2 cellular contexts compared by ENCODE assay signal in genomic region chr5:57692582-57693487, GRCh38.
A peak's percentile ranks its signal among the peaks of the same experiment; 100 is the strongest.
TF ChIP-seq lines count a peak whose summit lies in the region.

No MANE protein-coding gene starts in this region.

TF ChIP-seq in Ishikawa, 13 proteins besides CTCF, POLR2A, EP300 and RAD21 (continued from another document):
- peak; percentile 64 for TF ChIP-seq TEAD4 (IDR thresholded peaks at IDR 0.05)
- TF ChIP-seq, protein P1, sequence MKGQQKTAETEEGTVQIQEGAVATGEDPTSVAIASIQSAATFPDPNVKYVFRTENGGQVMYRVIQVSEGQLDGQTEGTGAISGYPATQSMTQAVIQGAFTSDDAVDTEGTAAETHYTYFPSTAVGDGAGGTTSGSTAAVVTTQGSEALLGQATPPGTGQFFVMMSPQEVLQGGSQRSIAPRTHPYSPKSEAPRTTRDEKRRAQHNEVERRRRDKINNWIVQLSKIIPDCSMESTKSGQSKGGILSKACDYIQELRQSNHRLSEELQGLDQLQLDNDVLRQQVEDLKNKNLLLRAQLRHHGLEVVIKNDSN (IDR thresholded peaks at IDR 0.05): no peak
- TF ChIP-seq TCF12 (IDR thresholded peaks at IDR 0.05; ENCODE audit: low read depth): peak; percentile 73
- no peak for TF ChIP-seq CREB1 (IDR thresholded peaks at IDR 0.05; ENCODE audit: low read depth)
- peak; percentile 81 for TF ChIP-seq YY1 (IDR thresholded peaks at IDR 0.05; ENCODE audit: low read depth)
- no peak for TF ChIP-seq TAF1 (IDR thresholded peaks at IDR 0.05; ENCODE audit: low read depth)
- peak; percentile 36; the same call in 1 of the 2 replicates for TF ChIP-seq FOXM1 (IDR thresholded peaks at IDR 0.05; ENCODE audit: borderline replicate concordance, low read depth)

TF ChIP-seq in GM12878, 131 proteins besides CTCF, POLR2A, EP300 and RAD21 (continued from another document):
- no peak for TF ChIP-seq SMAD5 (IDR thresholded peaks at IDR 0.05; ENCODE audit: low read depth)
- no peak for TF ChIP-seq ASH2L (IDR thresholded peaks at IDR 0.05; ENCODE audit: borderline replicate concordance, low read depth)
- no peak for TF ChIP-seq REST (IDR thresholded peaks at IDR 0.05; ENCODE audit: low read depth, low read length)
- no peak for TF ChIP-seq BACH1 (IDR thresholded peaks at IDR 0.05; ENCODE audit: borderline replicate concordance)
- TF ChIP-seq RELB (IDR thresholded peaks at IDR 0.05; ENCODE audit: low read depth): no peak
- TF ChIP-seq, protein P2, sequence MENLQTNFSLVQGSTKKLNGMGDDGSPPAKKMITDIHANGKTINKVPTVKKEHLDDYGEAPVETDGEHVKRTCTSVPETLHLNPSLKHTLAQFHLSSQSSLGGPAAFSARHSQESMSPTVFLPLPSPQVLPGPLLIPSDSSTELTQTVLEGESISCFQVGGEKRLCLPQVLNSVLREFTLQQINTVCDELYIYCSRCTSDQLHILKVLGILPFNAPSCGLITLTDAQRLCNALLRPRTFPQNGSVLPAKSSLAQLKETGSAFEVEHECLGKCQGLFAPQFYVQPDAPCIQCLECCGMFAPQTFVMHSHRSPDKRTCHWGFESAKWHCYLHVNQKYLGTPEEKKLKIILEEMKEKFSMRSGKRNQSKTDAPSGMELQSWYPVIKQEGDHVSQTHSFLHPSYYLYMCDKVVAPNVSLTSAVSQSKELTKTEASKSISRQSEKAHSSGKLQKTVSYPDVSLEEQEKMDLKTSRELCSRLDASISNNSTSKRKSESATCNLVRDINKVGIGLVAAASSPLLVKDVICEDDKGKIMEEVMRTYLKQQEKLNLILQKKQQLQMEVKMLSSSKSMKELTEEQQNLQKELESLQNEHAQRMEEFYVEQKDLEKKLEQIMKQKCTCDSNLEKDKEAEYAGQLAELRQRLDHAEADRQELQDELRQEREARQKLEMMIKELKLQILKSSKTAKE (IDR thresholded peaks at IDR 0.05; ENCODE audit: low read depth, poor library complexity, severe bottlenecking): no peak
- TF ChIP-seq CUX1 (IDR thresholded peaks at IDR 0.05; ENCODE audit: insufficient replicate concordance, low read depth, low read length): no peak
- TF ChIP-seq TCF12 (IDR thresholded peaks at IDR 0.05; ENCODE audit: low read depth, low read length): no peak
- no peak for TF ChIP-seq BHLHE40 (IDR thresholded peaks at IDR 0.05; ENCODE audit: borderline replicate concordance in 1 of 2, low read depth in 2 of 2, low read length in 1 of 2)
- TF ChIP-seq, protein P3, sequence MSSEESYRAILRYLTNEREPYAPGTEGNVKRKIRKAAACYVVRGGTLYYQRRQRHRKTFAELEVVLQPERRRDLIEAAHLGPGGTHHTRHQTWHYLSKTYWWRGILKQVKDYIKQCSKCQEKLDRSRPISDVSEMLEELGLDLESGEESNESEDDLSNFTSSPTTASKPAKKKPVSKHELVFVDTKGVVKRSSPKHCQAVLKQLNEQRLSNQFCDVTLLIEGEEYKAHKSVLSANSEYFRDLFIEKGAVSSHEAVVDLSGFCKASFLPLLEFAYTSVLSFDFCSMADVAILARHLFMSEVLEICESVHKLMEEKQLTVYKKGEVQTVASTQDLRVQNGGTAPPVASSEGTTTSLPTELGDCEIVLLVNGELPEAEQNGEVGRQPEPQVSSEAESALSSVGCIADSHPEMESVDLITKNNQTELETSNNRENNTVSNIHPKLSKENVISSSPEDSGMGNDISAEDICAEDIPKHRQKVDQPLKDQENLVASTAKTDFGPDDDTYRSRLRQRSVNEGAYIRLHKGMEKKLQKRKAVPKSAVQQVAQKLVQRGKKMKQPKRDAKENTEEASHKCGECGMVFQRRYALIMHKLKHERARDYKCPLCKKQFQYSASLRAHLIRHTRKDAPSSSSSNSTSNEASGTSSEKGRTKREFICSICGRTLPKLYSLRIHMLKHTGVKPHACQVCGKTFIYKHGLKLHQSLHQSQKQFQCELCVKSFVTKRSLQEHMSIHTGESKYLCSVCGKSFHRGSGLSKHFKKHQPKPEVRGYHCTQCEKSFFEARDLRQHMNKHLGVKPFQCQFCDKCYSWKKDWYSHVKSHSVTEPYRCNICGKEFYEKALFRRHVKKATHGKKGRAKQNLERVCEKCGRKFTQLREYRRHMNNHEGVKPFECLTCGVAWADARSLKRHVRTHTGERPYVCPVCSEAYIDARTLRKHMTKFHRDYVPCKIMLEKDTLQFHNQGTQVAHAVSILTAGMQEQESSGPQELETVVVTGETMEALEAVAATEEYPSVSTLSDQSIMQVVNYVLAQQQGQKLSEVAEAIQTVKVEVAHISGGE (CRISPR knock-in tag; IDR thresholded peaks at IDR 0.05): no peak
- TF ChIP-seq PAX5 (IDR thresholded peaks at IDR 0.05; ENCODE audit: borderline replicate concordance, low read depth, low read length): no peak
- no peak for TF ChIP-seq IKZF1 (conservative IDR thresholded peaks at IDR 0.05)
- TF ChIP-seq SUPT20H (IDR thresholded peaks at IDR 0.05; ENCODE audit: borderline replicate concordance, control insufficient read depth, low read depth, low read length): no peak
